13 cellular contexts compared by ENCODE assay signal in the genomic region with DNA sequence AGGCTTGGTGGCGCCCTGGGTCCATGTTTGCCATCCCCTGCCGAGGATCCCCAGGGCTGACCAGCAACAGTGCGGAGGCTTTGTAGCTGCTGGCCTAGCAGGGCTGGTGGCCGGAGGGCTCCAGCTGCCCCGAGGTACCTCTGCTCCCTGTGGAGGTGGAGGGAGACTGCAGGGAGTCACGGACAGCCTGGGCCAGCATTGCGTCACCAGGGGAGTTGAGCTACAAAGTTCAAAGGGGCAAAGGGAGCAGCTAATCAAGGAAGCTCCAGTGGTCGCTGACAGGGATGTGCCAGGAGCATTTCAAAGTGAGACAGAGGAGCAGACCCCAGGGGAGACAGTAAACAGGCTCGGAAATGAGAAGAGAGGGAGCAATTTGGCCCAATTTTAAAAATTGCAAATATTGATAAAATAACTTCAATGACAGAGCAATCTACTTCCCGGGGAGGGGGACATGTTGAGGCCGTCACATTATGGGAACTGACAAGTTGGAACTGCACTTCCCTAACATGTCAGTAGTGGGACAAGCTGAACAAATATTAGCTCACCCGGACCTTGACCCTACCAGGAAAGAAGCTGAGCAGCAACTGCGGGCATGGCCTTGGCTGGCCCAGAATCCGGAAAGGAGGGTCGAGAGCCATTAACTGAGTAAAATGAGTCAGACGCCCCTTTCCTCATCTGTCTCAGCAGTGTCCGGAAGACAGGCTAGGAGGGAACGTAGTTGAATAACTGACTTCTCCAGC. TPM values are rescaled to one million over a fixed set of nuclear protein-coding genes. Genes with fewer than 3 reads are reported as not detected.
A peak's percentile ranks its signal among the peaks of the same experiment; 100 is the strongest.
DNase-seq lines count a peak whose midpoint lies in the region; ATAC-seq, FAIRE-seq and TF ChIP-seq lines count a peak whose summit lies in the region.
"Had no signal": no experiment of that assay in that cellular context is flagged by ENCODE, and none has a peak within 500 bp of the region (broad histone marks: within the 10 kb centered on the region; RNA-seq: fewer than 3 reads in every experiment).

No MANE protein-coding gene starts in this region.

- H3K4ac ChIP-seq in H1 (replicated peaks; ENCODE audit: insufficient read length, low read depth, low read length), result no peak overlapping the region

- no peak overlapping the region; the same call in none of the 2 replicates for H3K18ac ChIP-seq in H1 (ENCODE audit: extremely low read depth, low read length)

- CTCF ChIA-PET in H1 (lab: Charles Lee; ENCODE audit: partially characterized antibody), result interaction anchor here (0.6 to 3.3 kb wide), 13 partner anchors 11 to 394 kb away, joined by 3 to 14 read pairs (median 3); no protein-coding TSS in a partner anchor
- CTCF ChIA-PET in activated naive CD4-positive, alpha-beta T cell treated with anti-CD3 and anti-CD28 coated beads for 36 hours (lab: Charles Lee), result interaction anchor here (1.5 to 2.1 kb wide), 2 partner anchors 124 to 255 kb away, joined by 3 to 10 read pairs; no protein-coding TSS in a partner anchor

- no peak for TF ChIP-seq EP300 in H1 (IDR thresholded peaks at IDR 0.05; ENCODE audit: borderline replicate concordance in 1 of 2, low read depth in 2 of 2, low read length in 2 of 2)

- no peak for FAIRE-seq in H1 (lab: Jason Lieb, UNC)

- H3K36me3 Mint-ChIP-seq in activated naive CD4-positive, alpha-beta T cell treated with anti-CD3 and anti-CD28 coated beads for 36 hours (ENCODE audit: low read depth), result no peaks in the 10 kb centered on the region

- TF ChIP-seq POLR2A in H1 (IDR thresholded peaks at IDR 0.05; ENCODE audit: control extremely low read depth in 1 of 2, low read depth in 2 of 2, low read length in 2 of 2), result no peak

- DNase-seq in right cardiac atrium (peak in 1 of 3 donors; percentile 37), cardiac septum (ENCODE audit: low spot score) (no peak), H1 (ENCODE audit: low read depth in 1 of 2, low spot score in 2 of 2) (no peak), mucosa of gallbladder (ENCODE audit: low spot score) (peak; percentile 71), aorta (no peak), KG1 (lab: John Stamatoyannopoulos, UW) (no peak)
- no peak for DNase-seq in activated naive CD4-positive, alpha-beta T cell treated with anti-CD3 and anti-CD28 coated beads for 36 hours
- DNase-seq: heart right ventricle; MM.1S; stimulated activated CD4-positive, alpha-beta T cell treated with anti-CD3 and anti-CD28 coated beads, Interleukin-4, amount 100 ng/mL, for 24 hours; testis had no signal

- H4K20me1 ChIP-seq in H1 (replicated peaks in 1 of 2; ENCODE audit: control insufficient read depth in 1 of 2, insufficient read depth in 2 of 2, low read length in 2 of 2), result no peaks in the 10 kb centered on the region

- H2AK5ac ChIP-seq in H1 (ENCODE audit: low read depth, low read length), result no peak overlapping the region

- H3K27ac ChIP-seq in right cardiac atrium (ENCODE audit: low read length) (no peak overlapping the region), H1 (ENCODE audit: low read depth, low read length) (no peak overlapping the region; the same call in 1 of the 2 replicates), aorta (ENCODE audit: low read depth in 1 of 2, low read length in 2 of 2) (no peak overlapping the region)
- H3K27ac ChIP-seq: testis had no signal

- no peak overlapping the region for H3K4me2 ChIP-seq in H1 (ENCODE audit: insufficient read depth in 1 of 2, low read depth in 2 of 2, low read length in 2 of 2)

- H4K8ac ChIP-seq in H1 (ENCODE audit: extremely low read depth, insufficient read depth, low read length), result no peak overlapping the region

- H3K23me2 ChIP-seq in H1 (ENCODE audit: low read depth, low read length), result no peaks in the 10 kb centered on the region

- no peak overlapping the region for H2BK20ac ChIP-seq in H1 (ENCODE audit: low read length)

- H3K56ac ChIP-seq in H1 (replicated peaks; ENCODE audit: insufficient read length, low read depth, low read length), result no peak overlapping the region

- TF ChIP-seq RAD21 in H1 (IDR thresholded peaks at IDR 0.05 in 1 of 2, conservative IDR thresholded peaks at IDR 0.05 in 1 of 2; ENCODE audit: low read depth in 2 of 2, low read length in 2 of 2), result no peak; a peak in 1 of 4 replicates

- no peak overlapping the region for H2BK5ac ChIP-seq in H1 (ENCODE audit: low read depth, low read length)

- no peaks in the 10 kb centered on the region for H3K9me3 ChIP-seq in right cardiac atrium (ENCODE audit: control insufficient read depth, low read length)
- H3K9me3 ChIP-seq in H1 (ENCODE audit: insufficient read depth in 2 of 2, low read depth in 1 of 2, low read length in 1 of 2), result no peaks in the 10 kb centered on the region
- no peaks in the 10 kb centered on the region for H3K9me3 ChIP-seq in aorta (ENCODE audit: control insufficient read depth, low read length)
- H3K9me3 ChIP-seq: testis had no signal

- H3K36me3 ChIP-seq in H1 (ENCODE audit: control insufficient read depth in 2 of 4, insufficient read depth in 4 of 4, low read length in 3 of 4) (no peaks in the 10 kb centered on the region), aorta (ENCODE audit: control insufficient read depth in 1 of 2, insufficient read depth in 2 of 2, low read length in 1 of 2) (no peaks in the 10 kb centered on the region)
- H3K36me3 ChIP-seq: heart right ventricle had no signal

- H3K14ac ChIP-seq in H1 (ENCODE audit: insufficient read length), result no peak overlapping the region

- no peak overlapping the region for H2BK12ac ChIP-seq in H1 (ENCODE audit: low read depth, low read length)

- intact Hi-C loops in right cardiac atrium (cut with DNase I), result no loop called here
- intact Hi-C loops in cardiac septum (cut with DNase I), result no loop called here
- intact Hi-C loops in aorta (cut with DNase I), result no loop called here
- intact Hi-C loops in activated naive CD4-positive, alpha-beta T cell treated with anti-CD3 and anti-CD28 coated beads for 36 hours (cut with micrococcal nuclease), result no loop called here

- no peak overlapping the region for H3K23ac ChIP-seq in H1 (ENCODE audit: insufficient read length)

- no peak for TF ChIP-seq CTCF in H1 (IDR thresholded peaks at IDR 0.05; ENCODE audit: control extremely low read depth in 1 of 3, insufficient read depth in 1 of 3, low read depth in 1 of 3, low read length in 3 of 3)

- peak; percentile 44 to 73 for ATAC-seq in right cardiac atrium
- peak; percentile 56 for ATAC-seq in aorta (ENCODE audit: low FRiP score)
- no peak for ATAC-seq in HG03095 (IDR thresholded peaks at IDR 0.05; ENCODE audit: unreplicated experiment)

- no peak overlapping the region for H3K27ac Mint-ChIP-seq in activated naive CD4-positive, alpha-beta T cell treated with anti-CD3 and anti-CD28 coated beads for 36 hours

- H3K9ac ChIP-seq in H1 (replicated peaks in 1 of 4; ENCODE audit: extremely low read depth in 1 of 4, low read depth in 3 of 4, low read length in 3 of 4), result no peak overlapping the region

- 59% methylated on average over 18 of the region's 18 CpGs for WGBS in right cardiac atrium
- WGBS in H1 (ENCODE audit: extremely low coverage in 1 of 2, insufficient coverage in 1 of 2, insufficient read length in 1 of 2, insufficient replicate concordance in 2 of 2, low coverage in 1 of 2, low lambda C conversion rate in 2 of 2, missing lambda C conversion rate in 1 of 2), 2 experiments, result 83% methylated on average over 18 of the region's 18 CpGs; no CpG with 5 or more reads in 1 of the 2 experiments
- 78 to 84% methylated on average over 18 of the region's 18 CpGs for WGBS in aorta, 2 donors

- H2BK15ac ChIP-seq in H1 (ENCODE audit: low read length), result no peak overlapping the region

- no peaks in the 10 kb centered on the region for H3K27me3 ChIP-seq in right cardiac atrium (ENCODE audit: control insufficient read depth, insufficient read depth)
- no peaks in the 10 kb centered on the region for H3K27me3 ChIP-seq in H1 (replicated peaks in 1 of 4; ENCODE audit: control insufficient read depth in 3 of 4, extremely low read depth in 1 of 4, insufficient read depth in 3 of 4, low read length in 3 of 4)
- no peaks in the 10 kb centered on the region for H3K27me3 ChIP-seq in aorta (ENCODE audit: control insufficient read depth in 1 of 2, insufficient read depth in 2 of 2, low read length in 1 of 2)
- H3K27me3 ChIP-seq: heart right ventricle, testis had no signal

- no peaks in the 10 kb centered on the region for H3K79me1 ChIP-seq in H1 (ENCODE audit: low read depth, low read length)

- H3K9me3 Mint-ChIP-seq in activated naive CD4-positive, alpha-beta T cell treated with anti-CD3 and anti-CD28 coated beads for 36 hours, result peaks cover 5% of the 10 kb centered on the region

- no peaks in the 10 kb centered on the region for H3K79me2 ChIP-seq in H1 (ENCODE audit: control insufficient read depth in 1 of 2, insufficient read depth in 2 of 2, low read length in 2 of 2)

- H3K4me3 Mint-ChIP-seq in activated naive CD4-positive, alpha-beta T cell treated with anti-CD3 and anti-CD28 coated beads for 36 hours, result no peak overlapping the region

- H3K4me3 ChIP-seq in right cardiac atrium (ENCODE audit: low read length) (no peak overlapping the region), H1 (ENCODE audit: extremely low read depth in 1 of 4, insufficient read depth in 2 of 4, low read depth in 3 of 4, low read length in 4 of 4) (no peak overlapping the region), aorta (ENCODE audit: low read length in 2 of 2) (no peak overlapping the region)
- H3K4me3 ChIP-seq: heart right ventricle, testis had no signal

- no peak overlapping the region for H2AFZ ChIP-seq in H1 (ENCODE audit: low read length)

- no peaks in the 10 kb centered on the region for H3K4me1 Mint-ChIP-seq in activated naive CD4-positive, alpha-beta T cell treated with anti-CD3 and anti-CD28 coated beads for 36 hours (ENCODE audit: low read depth)

- peaks cover 9% of the 10 kb centered on the region for H3K4me1 ChIP-seq in right cardiac atrium (ENCODE audit: control insufficient read depth, insufficient read depth, low read length)
- H3K4me1 ChIP-seq in H1 (replicated peaks in 1 of 4; ENCODE audit: control insufficient read depth in 3 of 4, insufficient read depth in 4 of 4, low read length in 3 of 4), result peaks cover 0 to 7% (median 1%) of the 10 kb centered on the region in 4 experiments; a peak in 3 of 7 replicates
- H3K4me1 ChIP-seq in aorta (ENCODE audit: control insufficient read depth in 1 of 2, insufficient read depth in 2 of 2, low read length in 2 of 2), result peaks cover 0 to 4% of the 10 kb centered on the region in 2 donors

- no peak overlapping the region for H4K5ac ChIP-seq in H1 (ENCODE audit: insufficient read length, low read depth, low read length)

- no peak overlapping the region for H4K91ac ChIP-seq in H1 (replicated peaks; ENCODE audit: insufficient read length, low read length)

- POLR2A ChIA-PET in H1 (lab: Charles Lee; ENCODE audit: partially characterized antibody), result no interaction called here

- no peak overlapping the region for H2BK120ac ChIP-seq in H1 (replicated peaks; ENCODE audit: low read depth, low read length)

- H3K27me3 Mint-ChIP-seq in activated naive CD4-positive, alpha-beta T cell treated with anti-CD3 and anti-CD28 coated beads for 36 hours (ENCODE audit: low read depth), result peaks cover 2% of the 10 kb centered on the region

RNA-seq across cellular contexts. Expression of gene BTBD16, which starts 39.4 kb away (rescaled TPM):
- under 1 TPM in 2 of 4 donors, not detected in 2; 0.11 to 0.17 TPM for total RNA-seq in right cardiac atrium
- not detected for polyA plus RNA-seq in right cardiac atrium
- not detected for total RNA-seq in cardiac septum
- not detected in 2 replicates for total RNA-seq in H1 (2021; fragmentation: NEBNext Ultra II Directional; extraction: Animal tissue kit (Norgen Biotek cat#: 25700))
- 0.05 TPM in 1 of 2 replicates, not detected in the other for polyA plus RNA-seq in H1 (2011; rRNA removed)
- polyA plus RNA-seq in H1 (2011; cell fraction: cytosol; rRNA removed), result 0.06 TPM
- not detected for polyA plus RNA-seq in H1 (2011; cell fraction: nucleus; rRNA removed)
- polyA plus RNA-seq in H1 (2012, experiment 1 of 2), result 0.27 TPM in 1 of 4 replicates, not detected in the others
- not detected for polyA plus RNA-seq in H1 (2012, experiment 2 of 2)
- 0.02 TPM for polyA plus RNA-seq in H1 (2013, experiment 1 of 2)
- 0.06 TPM for polyA plus RNA-seq in H1 (2013, experiment 2 of 2)
- 0.13 TPM in 1 of 2 replicates, not detected in the other for polyA minus RNA-seq in H1 (2011; rRNA and poly(A)+ RNA removed)
- not detected for polyA minus RNA-seq in H1 (2011; cell fraction: cytosol; rRNA and poly(A)+ RNA removed)
- not detected for polyA minus RNA-seq in H1 (2011; cell fraction: nucleus; rRNA and poly(A)+ RNA removed)
- 1.2 TPM for total RNA-seq in mucosa of gallbladder
- 1 to 10 TPM; 1.2 to 2.4 TPM for total RNA-seq in aorta
- polyA plus RNA-seq in aorta, result 1 to 10 TPM in 1 of 2 donors, not detected in 1; 2.3 TPM
- not detected for total RNA-seq in activated naive CD4-positive, alpha-beta T cell treated with anti-CD3 and anti-CD28 coated beads for 36 hours
- total RNA-seq: cerebellum had no signal
